8 cellular contexts compared by ENCODE assay signal in the genomic region with DNA sequence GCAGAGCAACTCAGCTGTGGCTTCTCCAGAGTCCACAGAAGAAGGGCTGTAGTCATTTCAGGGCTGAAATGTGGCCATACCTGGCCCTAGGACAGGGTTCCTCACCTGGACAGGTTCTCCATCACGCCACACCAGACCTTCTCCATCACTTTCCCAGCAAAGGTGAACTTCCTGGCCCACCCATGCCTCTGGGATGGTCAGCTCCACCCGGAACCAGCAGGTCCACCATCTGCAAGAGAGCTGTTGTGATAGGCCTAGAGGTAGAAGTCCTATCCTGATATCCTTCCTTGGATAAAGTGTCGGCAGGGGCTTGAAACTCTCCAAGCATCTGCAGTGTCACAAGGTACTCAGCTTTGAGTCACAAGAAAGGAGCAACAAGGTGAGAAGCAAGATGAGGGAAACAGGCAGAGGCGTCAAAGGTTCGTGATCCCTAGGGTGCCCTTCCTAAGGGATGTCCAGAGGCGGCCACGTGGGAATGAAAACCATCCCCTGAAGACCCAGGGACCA. TPM values are rescaled to one million over a fixed set of nuclear protein-coding genes. Genes with fewer than 3 reads are reported as not detected.
DNase-seq lines count a peak whose midpoint lies in the region; ATAC-seq, FAIRE-seq and TF ChIP-seq lines count a peak whose summit lies in the region.

No MANE protein-coding gene starts in this region.

- peak overlapping the region; percentile 76 for H3K9ac ChIP-seq in SU-DHL-6 (ENCODE audit: low read length)

- H3K79me2 ChIP-seq in SU-DHL-6 (ENCODE audit: insufficient read depth, low read length) = no peaks in the 10 kb centered on the region

- H3K9me2 ChIP-seq in SU-DHL-6 (replicated peaks; ENCODE audit: insufficient read depth, low read length) = no peaks in the 10 kb centered on the region

- H3K9me3 ChIP-seq in SU-DHL-6 (ENCODE audit: insufficient read depth, low read length) = no peaks in the 10 kb centered on the region

- TF ChIP-seq CTCF in GM12875 (IDR thresholded peaks at IDR 0.05; ENCODE audit: borderline replicate concordance, insufficient read depth, low read depth, low read length) (no peak), SU-DHL-6 (IDR thresholded peaks at IDR 0.05; ENCODE audit: insufficient read depth, low read length, poor library complexity, severe bottlenecking) (no peak), fibroblast of the aortic adventitia (IDR thresholded peaks at IDR 0.05; ENCODE audit: insufficient read depth, low read length) (no peak)

- H2AFZ ChIP-seq in SU-DHL-6 (ENCODE audit: low read depth, low read length, severe bottlenecking) = peak overlapping the region; percentile 62

- no peaks in the 10 kb centered on the region for H4K20me1 ChIP-seq in SU-DHL-6 (ENCODE audit: low read depth, low read length)

- intact Hi-C loops in sciatic nerve (cut with DNase I) = no loop called here

- H3K4me2 ChIP-seq in SU-DHL-6 (ENCODE audit: low read depth, low read length, poor library complexity, severe bottlenecking) = peak overlapping the region; percentile 85

- ATAC-seq in sciatic nerve = peak; percentile 2

- H3K4me3 ChIP-seq in GM12875 (ENCODE audit: low read depth, low read length) = peak overlapping the region; percentile 93
- H3K4me3 ChIP-seq in SU-DHL-6 (ENCODE audit: insufficient read depth, low read length, poor library complexity, severe bottlenecking) = peak overlapping the region; percentile 71
- H3K4me3 ChIP-seq in fibroblast of the aortic adventitia (ENCODE audit: low read depth, low read length) = peak overlapping the region; percentile 83

- no peaks in the 10 kb centered on the region for H3K27me3 ChIP-seq in SU-DHL-6 (ENCODE audit: low read length)

- H3K27ac ChIP-seq in SU-DHL-6 (ENCODE audit: low read depth, low read length) = peak overlapping the region; percentile 23; the same call in 1 of the 2 replicates

- FAIRE-seq in HTR-8/SVneo (lab: Jason Lieb, UNC) = no peak

- 0 out of 2 replicates have a peak, but pooled peaks cover 2% of the 10 kb centered on the region for H3K36me3 ChIP-seq in SU-DHL-6 (ENCODE audit: low read length)

- DNase-seq in fibroblast of the aortic adventitia (ENCODE audit: low read depth) (no peak), sciatic nerve (ENCODE audit: low spot score) (no peak), ureter (ENCODE audit: low spot score) (no peak), NCI-H187 treated with DMSO at 0.1 percent for 48 hours (lab: John Stamatoyannopoulos, UW) (no peak), AG08395 (ENCODE audit: low spot score) (no peak), HTR-8/SVneo (ENCODE audit: insufficient read length, low spot score) (no peak)

- H3F3A ChIP-seq in SU-DHL-6 (ENCODE audit: insufficient read depth) = peaks cover 28% of the 10 kb centered on the region

RNA-seq across cellular contexts. Expression of gene MAN2C1, which starts 0.9 kb away (rescaled TPM):
- total RNA-seq in fibroblast of the aortic adventitia (ENCODE audit: low replicate concordance) (92.6 and 113 TPM in 2 replicates), sciatic nerve (231 TPM), ureter (325 TPM)

RNA-seq across cellular contexts. Expression of gene NEIL1, which starts 20.6 kb away (rescaled TPM):
- total RNA-seq in fibroblast of the aortic adventitia (ENCODE audit: low replicate concordance) = 3.5 and 3.8 TPM in 2 replicates
- 51.6 TPM for total RNA-seq in sciatic nerve
- total RNA-seq in ureter = 44.9 TPM

RNA-seq across cellular contexts. Expression of gene COMMD4, which starts 31.6 kb away (rescaled TPM):
- total RNA-seq in fibroblast of the aortic adventitia (ENCODE audit: low replicate concordance) = 54.1 and 66.8 TPM in 2 replicates
- total RNA-seq in sciatic nerve = 36.8 TPM
- total RNA-seq in ureter = 53.0 TPM
